Comparison of ENCODE assay signal across 8 cellular contexts in genomic region chr12:32399373-32400113, GRCh38. TPM values are rescaled to one million over a fixed set of nuclear protein-coding genes. Genes with fewer than 3 reads are reported as not detected.
DNase-seq lines count a peak whose midpoint lies in the region; ATAC-seq, FAIRE-seq and TF ChIP-seq lines count a peak whose summit lies in the region.

Gene FGD4, plus strand, starts transcription at chr12:32399558.

- intact Hi-C loops in right cardiac atrium (cut with DNase I) (no loop called here), posterior vena cava (cut with DNase I) (no loop called here)

- DNase-seq in GM12892 (ENCODE audit: insufficient read length) (peak; percentile 76), NB4 (ENCODE audit: low read depth) (peak; percentile 93), SK-N-MC (ENCODE audit: low read depth, low spot score) (no peak), astrocyte of the hippocampus (ENCODE audit: low read depth, low spot score) (peak; percentile 93), right cardiac atrium (peak; percentile 92 to 96 (median 95)), posterior vena cava (ENCODE audit: low spot score) (peak; percentile 93)
- DNase-seq in NK-92 treated with Interleukin-12 subunit alpha and Interleukin-12 subunit beta, amount 100 ng/mL, for 24 hours (lab: John Stamatoyannopoulos, UW), result no peak

- H3K36me3 ChIP-seq in SK-N-MC (ENCODE audit: insufficient read depth, low read length), result no peaks in the 10 kb centered on the region

- ATAC-seq in HG02642 (IDR thresholded peaks at IDR 0.05; ENCODE audit: poor library complexity, unreplicated experiment) (peak; percentile 95), right cardiac atrium (peak; percentile 98 to 99)

- H3K9me3 ChIP-seq in SK-N-MC (ENCODE audit: low read depth, low read length), result no peaks in the 10 kb centered on the region
- no peaks in the 10 kb centered on the region for H3K9me3 ChIP-seq in right cardiac atrium (ENCODE audit: control insufficient read depth, low read length)

- FAIRE-seq in GM12892 (lab: Jason Lieb, UNC), result peak; percentile 63

- H3K4me1 ChIP-seq in right cardiac atrium (ENCODE audit: control insufficient read depth, insufficient read depth, low read length), result no peaks in the 10 kb centered on the region

- H3K27ac ChIP-seq in SK-N-MC, result no peak within 1 kb of the TSS
- peak within 1 kb of the TSS; percentile 87 for H3K27ac ChIP-seq in right cardiac atrium (ENCODE audit: low read length)

- TF ChIP-seq CTCF in NB4 (IDR thresholded peaks at IDR 0.05; ENCODE audit: low read depth, low read length), result peak; percentile 46

- no peak for TF ChIP-seq POLR2A in GM12892 (IDR thresholded peaks at IDR 0.05; ENCODE audit: low read depth, low read length)
- no peak for TF ChIP-seq POLR2A in NB4 (IDR thresholded peaks at IDR 0.05; ENCODE audit: extremely low read depth, insufficient read length)

- H3K27me3 ChIP-seq in right cardiac atrium (ENCODE audit: control insufficient read depth, insufficient read depth), result no peaks in the 10 kb centered on the region

- H3K9ac ChIP-seq in SK-N-MC (ENCODE audit: insufficient read length), result peak within 1 kb of the TSS; percentile 26

- under 1% methylated on average over 82 of the region's 82 CpGs for WGBS in right cardiac atrium

- H3K4me3 ChIP-seq in NB4 (ENCODE audit: low read depth, low read length), result peak within 1 kb of the TSS; percentile 52
- H3K4me3 ChIP-seq in SK-N-MC, result peak within 1 kb of the TSS; percentile 89
- peak within 1 kb of the TSS; percentile 77 for H3K4me3 ChIP-seq in right cardiac atrium (ENCODE audit: low read length)

RNA-seq across cellular contexts. Expression of gene FGD4, which starts in this region (rescaled TPM):
- polyA plus RNA-seq in GM12892 (2012; ENCODE audit: missing spikeins), result not detected
- total RNA-seq in right cardiac atrium, result 10 to 100 TPM; 10.6 to 12.5 (median 11.4) TPM
- polyA plus RNA-seq in right cardiac atrium, result 3.5 TPM
- 10 to 100 TPM; 24.5 to 26.7 TPM for total RNA-seq in posterior vena cava

Comparison
In these comparisons a context has a peak if more than half of its experiments do, and no peak if none do; other contexts are left out.
1. DNase-seq: peak in GM12892 (single experiment), NB4 (single experiment), astrocyte of the hippocampus (single experiment), right cardiac atrium (3 of 3) and posterior vena cava (single experiment); none in SK-N-MC (single experiment) and NK-92 treated with Interleukin-12 subunit alpha and Interleukin-12 subunit beta, amount 100 ng/mL, for 24 hours (single experiment).
2. Peak in every context shown above with its lines, with median percentiles within 50 percentile points of each other: H3K4me3 ChIP-seq.